In genomic region chr2:47437287-47437686, GRCh38 we compare ENCODE assay signal across 8 cellular contexts. TPM values are rescaled to one million over a fixed set of nuclear protein-coding genes. Genes with fewer than 3 reads are reported as not detected.
A peak's percentile ranks its signal among the peaks of the same experiment; 100 is the strongest.
DNase-seq lines count a peak whose midpoint lies in the region; ATAC-seq and TF ChIP-seq lines count a peak whose summit lies in the region.

No MANE protein-coding gene starts in this region.

- CTCF ChIA-PET in MCF 10A (lab: Yijun Ruan, JAX), result interaction anchor here (0.6 to 8.9 kb wide), 55 partner anchors 9 to 1070 kb away, joined by 3 to 319 read pairs (median 4); no protein-coding TSS in a partner anchor

- H3K4me3 Mint-ChIP-seq in MCF 10A (ENCODE audit: unreplicated experiment), result no peak overlapping the region

- H3K9me3 Mint-ChIP-seq in MCF 10A (ENCODE audit: unreplicated experiment), result no peaks in the 10 kb centered on the region

- intact Hi-C loops in MCF 10A (cut with micrococcal nuclease), result loop anchor here (1.0 to 5.0 kb wide), 3 partner anchors 330 to 1150 kb away; no protein-coding TSS in a partner anchor

- DNase-seq in MCF 10A (ENCODE audit: unreplicated experiment) (peak; percentile 46), lung microvascular endothelial cell (ENCODE audit: low read depth in 2 of 2) (peak; percentile 60 to 68), occipital lobe (lab: John Stamatoyannopoulos, UW) (no peak)

- H3K27me3 ChIP-seq in KMS-11 (ENCODE audit: insufficient read depth, low read depth), result no peaks in the 10 kb centered on the region

- BruUV-seq in MCF 10A (replicated peaks; lab: Mats Ljungman, UMichigan), result no TSS peak

- H3K27ac ChIP-seq in C4-2B, result no peak overlapping the region
- H3K27ac ChIP-seq in KMS-11, result no peak overlapping the region

- no peaks in the 10 kb centered on the region for H4K20me1 ChIP-seq in KMS-11 (ENCODE audit: insufficient read depth)

- H3K27me3 Mint-ChIP-seq in MCF 10A (ENCODE audit: insufficient read depth, unreplicated experiment), result no peaks in the 10 kb centered on the region

- H3K79me2 ChIP-seq in KMS-11 (ENCODE audit: insufficient read depth, low read depth), result no peaks in the 10 kb centered on the region; the same call in 1 of the 2 replicates

- H3K36me3 Mint-ChIP-seq in MCF 10A (ENCODE audit: insufficient read depth, unreplicated experiment), result peaks cover 17% of the 10 kb centered on the region

- no peak overlapping the region for H2AFZ ChIP-seq in KMS-11 (ENCODE audit: low read depth)

- H3K4me2 ChIP-seq in KMS-11, result no peak overlapping the region

- no peak overlapping the region for H3K9ac ChIP-seq in KMS-11

- peak; percentile 34 for TF ChIP-seq CTCF in C4-2B (conservative IDR thresholded peaks at IDR 0.05)
- peak; percentile 30; the same call in 1 of the 2 replicates for TF ChIP-seq CTCF in KMS-11 (conservative IDR thresholded peaks at IDR 0.05; ENCODE audit: low read depth, low read length)
- peak; percentile 60 for TF ChIP-seq CTCF in MCF 10A (IDR thresholded peaks at IDR 0.05; ENCODE audit: unreplicated experiment)

- H3K4me3 ChIP-seq in KMS-11 (IDR thresholded peaks at IDR 0.05; ENCODE audit: insufficient read depth, low read depth, low read length), result no peak overlapping the region

- no peak overlapping the region for H3K27ac Mint-ChIP-seq in MCF 10A (ENCODE audit: low read depth, unreplicated experiment)

- POLR2A ChIA-PET in MCF 10A (lab: Yijun Ruan, JAX), result interaction anchor here (0.6 to 1.5 kb wide), 5 partner anchors 25 to 345 kb away, joined by 3 to 15 read pairs (median 5); partner anchors contain the start of gene MSH6

- H3K36me3 ChIP-seq in KMS-11 (ENCODE audit: insufficient read depth), result no peaks in the 10 kb centered on the region

- ATAC-seq in GM21526 (IDR thresholded peaks at IDR 0.05; ENCODE audit: low FRiP score, unreplicated experiment) (no peak), HG02678 (IDR thresholded peaks at IDR 0.05; ENCODE audit: unreplicated experiment) (no peak), GM19023 (IDR thresholded peaks at IDR 0.05; ENCODE audit: unreplicated experiment) (no peak)

- H3K4me1 ChIP-seq in KMS-11 (ENCODE audit: low read depth, poor library complexity, severe bottlenecking), result no peaks in the 10 kb centered on the region

- no peaks in the 10 kb centered on the region for H3K4me1 Mint-ChIP-seq in MCF 10A (ENCODE audit: insufficient read depth, unreplicated experiment)

RNA-seq across cellular contexts. Expression of gene MSH2, which starts 34.3 kb away (rescaled TPM):
- total RNA-seq in MCF 10A (2022), result 7.6 and 8.7 TPM in 2 replicates
- 21.8 and 22.6 TPM in 2 replicates for total RNA-seq in lung microvascular endothelial cell
- total RNA-seq in occipital lobe, result 75.6 TPM
